ENCODE assay signal across 16 cellular contexts in the genomic region with DNA sequence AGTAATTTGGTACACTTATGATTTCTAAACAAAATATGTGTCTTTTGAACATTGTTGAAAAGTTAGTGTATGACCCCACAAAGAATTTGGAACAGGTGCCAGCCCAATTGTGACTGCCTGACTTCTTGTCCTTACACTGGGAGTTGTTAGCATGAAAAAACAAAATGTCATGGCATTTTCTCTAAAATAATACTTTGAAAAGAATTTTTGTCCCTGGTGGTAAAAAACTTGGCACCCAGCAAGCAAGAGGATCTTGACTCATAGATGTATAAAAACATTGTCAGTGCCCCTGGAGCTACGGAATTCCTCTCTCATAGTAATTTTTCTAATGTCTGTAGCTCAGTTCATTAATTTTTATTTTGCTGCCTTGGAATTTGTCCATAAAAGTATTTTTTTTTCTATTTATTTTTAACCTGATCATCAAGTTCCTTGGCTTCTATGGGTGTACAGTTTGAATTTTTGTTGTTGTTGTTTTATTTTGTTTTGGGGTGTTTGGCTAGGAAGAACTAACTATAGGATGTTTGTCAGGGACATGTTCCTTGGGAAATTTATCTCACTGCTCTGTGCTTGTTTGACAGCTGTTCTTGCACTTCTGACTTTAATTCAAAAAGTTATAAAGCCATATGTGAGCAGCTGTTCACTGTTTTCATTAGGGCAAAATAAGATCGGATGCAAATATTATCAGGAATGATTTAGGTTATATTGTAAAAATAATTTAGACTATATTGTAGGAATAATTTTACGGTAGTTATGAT.
A peak's percentile ranks its signal among the peaks of the same experiment; 100 is the strongest.
DNase-seq lines count a peak whose midpoint lies in the region; TF ChIP-seq lines count a peak whose summit lies in the region.
"Had no signal": no experiment of that assay in that cellular context is flagged by ENCODE, and none has a peak within 500 bp of the region (broad histone marks: within the 10 kb centered on the region; RNA-seq: fewer than 3 reads in every experiment).

No MANE protein-coding gene starts in this region.

- H3K27me3 ChIP-seq in osteoblast (ENCODE audit: insufficient read depth, low read length): no peaks in the 10 kb centered on the region

- no peaks in the 10 kb centered on the region for H3K9me3 Mint-ChIP-seq in activated naive CD8-positive, alpha-beta T cell treated with anti-CD3 and anti-CD28 coated beads for 36 hours

- H3K36me3 ChIP-seq in osteoblast (ENCODE audit: insufficient read depth, low read length): no peaks in the 10 kb centered on the region

- peak overlapping the region; percentile 47 for H3K4me2 ChIP-seq in osteoblast (ENCODE audit: insufficient read depth, low read length)
- H3K4me2 ChIP-seq: GM23338 had no signal

- DNase-seq in Caki2 (ENCODE audit: low read depth): peak; percentile 54
- peak; percentile 15 for DNase-seq in RWPE1 (ENCODE audit: low spot score)
- peak; percentile 34 for DNase-seq in epithelial cell of esophagus (ENCODE audit: low read depth)
- peak; percentile 91 for DNase-seq in osteoblast (ENCODE audit: insufficient read length, low spot score, missing footprints)
- no peak for DNase-seq in NCI-H146 treated with DMSO at 0.1 percent for 48 hours (lab: John Stamatoyannopoulos, UW; ENCODE audit: unreplicated experiment)
- no peak for DNase-seq in SW480 (ENCODE audit: low spot score)
- no peak for DNase-seq in activated naive CD8-positive, alpha-beta T cell treated with anti-CD3 and anti-CD28 coated beads for 36 hours
- no peak for DNase-seq in HuH-7 (ENCODE audit: low spot score)
- DNase-seq: activated CD4-positive, alpha-beta T cell treated with anti-CD3 and anti-CD28 coated beads, Interleukin-2, amount 50 U/mL, for 1 hour; activated effector memory CD4-positive, alpha-beta T cell treated with Interleukin-2 at 50 U/mL for 16 hours; COR-L47; NCI-H1105 treated with DMSO at 0.1 percent for 48 hours; stimulated activated CD4-positive, alpha-beta T cell treated with anti-CD3 and anti-CD28 coated beads, Interleukin-4, amount 100 ng/mL, for 4 hours; stimulated activated naive CD8-positive, alpha-beta T cell treated with anti-CD3 and anti-CD28 coated beads, Interleukin-15, amount 100 ng/mL, for 72 hours had no signal

- H3K27ac ChIP-seq in RWPE1 (no peak overlapping the region), osteoblast (ENCODE audit: low read depth, low read length) (peak overlapping the region; percentile 19)
- H3K27ac ChIP-seq: coronary artery had no signal

- no peaks in the 10 kb centered on the region for H3K9me3 ChIP-seq in osteoblast (ENCODE audit: low read depth, low read length)

- peaks cover 22% of the 10 kb centered on the region for H3K4me1 ChIP-seq in osteoblast (ENCODE audit: insufficient read depth, low read length)

- H4K20me1 ChIP-seq in osteoblast (ENCODE audit: insufficient read depth, low read length): no peaks in the 10 kb centered on the region

- H3K4me1 Mint-ChIP-seq in activated naive CD8-positive, alpha-beta T cell treated with anti-CD3 and anti-CD28 coated beads for 36 hours: no peaks in the 10 kb centered on the region
- H3K4me1 Mint-ChIP-seq: GM23338; stimulated activated naive CD8-positive, alpha-beta T cell treated with anti-CD3 and anti-CD28 coated beads, Interleukin-15, amount 100 ng/mL, for 72 hours had no signal

- H3K4me3 ChIP-seq in epithelial cell of esophagus (ENCODE audit: low read length) (no peak overlapping the region), osteoblast (ENCODE audit: insufficient read depth, low read length) (no peak overlapping the region)
- H3K4me3 ChIP-seq: coronary artery, GM23338 had no signal

- CTCF ChIA-PET in RWPE1 (lab: Yijun Ruan, JAX): interaction anchor here (0.6 to 0.7 kb wide), 2 partner anchors 329 to 767 kb away, joined by 3 to 8 read pairs; no protein-coding TSS in a partner anchor

- H3K79me2 ChIP-seq in osteoblast (ENCODE audit: insufficient read depth, low read length): no peaks in the 10 kb centered on the region

- in situ Hi-C loops in Caki2 (cut with HindIII; ENCODE audit: low pct_unique_long_range_greater_than_20kb, low sequenced_read_pairs): no loop called here

- H3K36me3 Mint-ChIP-seq in activated naive CD8-positive, alpha-beta T cell treated with anti-CD3 and anti-CD28 coated beads for 36 hours: peaks cover 26% of the 10 kb centered on the region

- no peaks in the 10 kb centered on the region for H3K27me3 Mint-ChIP-seq in activated naive CD8-positive, alpha-beta T cell treated with anti-CD3 and anti-CD28 coated beads for 36 hours
- H3K27me3 Mint-ChIP-seq: stimulated activated naive CD8-positive, alpha-beta T cell treated with anti-CD3 and anti-CD28 coated beads, Interleukin-15, amount 100 ng/mL, for 72 hours had no signal

- POLR2A ChIA-PET in RWPE1 (lab: Yijun Ruan, JAX; ENCODE audit: low non-redundant PET): no interaction called here

- H3K4me3 Mint-ChIP-seq in activated naive CD8-positive, alpha-beta T cell treated with anti-CD3 and anti-CD28 coated beads for 36 hours: no peak overlapping the region
- H3K4me3 Mint-ChIP-seq: GM23338; stimulated activated naive CD8-positive, alpha-beta T cell treated with anti-CD3 and anti-CD28 coated beads, Interleukin-15, amount 100 ng/mL, for 72 hours had no signal

- no peak overlapping the region for H2AFZ ChIP-seq in osteoblast (ENCODE audit: low read length)
- H2AFZ ChIP-seq: GM23338 had no signal

- no peak overlapping the region for H3K27ac Mint-ChIP-seq in activated naive CD8-positive, alpha-beta T cell treated with anti-CD3 and anti-CD28 coated beads for 36 hours
- H3K27ac Mint-ChIP-seq: GM23338 had no signal

- TF ChIP-seq CTCF in RWPE1 (conservative IDR thresholded peaks at IDR 0.05; ENCODE audit: low read depth) (no peak), epithelial cell of esophagus (IDR thresholded peaks at IDR 0.05; ENCODE audit: insufficient read depth, low read depth, low read length, missing control alignments) (no peak), osteoblast (IDR thresholded peaks at IDR 0.05; ENCODE audit: extremely low read depth, low read depth, low read length) (no peak)

Comparison
In these comparisons a context has a peak if more than half of its experiments do, and no peak if none do; other contexts are left out.
1. DNase-seq: peak in Caki2 (single experiment), RWPE1 (single experiment), epithelial cell of esophagus (single experiment) and osteoblast (single experiment); none in NCI-H146 treated with DMSO at 0.1 percent for 48 hours (single experiment), SW480 (single experiment), activated naive CD8-positive, alpha-beta T cell treated with anti-CD3 and anti-CD28 coated beads for 36 hours (single experiment) and HuH-7 (single experiment).